Comparison of ENCODE assay signal across 10 cellular contexts in genomic region chr17:42704495-42705494, GRCh38. TPM values are rescaled to one million over a fixed set of nuclear protein-coding genes. Genes with fewer than 3 reads are reported as not detected.
DNase-seq lines count a peak whose midpoint lies in the region; ATAC-seq and TF ChIP-seq lines count a peak whose summit lies in the region.
"Had no signal": no experiment of that assay in that cellular context is flagged by ENCODE, and none has a peak within 500 bp of the region (broad histone marks: within the 10 kb centered on the region; RNA-seq: fewer than 3 reads in every experiment).

No MANE protein-coding gene starts in this region.

- intact Hi-C loops in ascending aorta (cut with DNase I) = no loop called here
- intact Hi-C loops in prostate gland (cut with DNase I) = no loop called here

- peaks cover 50% of the 10 kb centered on the region for H3K36me3 Mint-ChIP-seq in activated naive CD8-positive, alpha-beta T cell treated with anti-CD3 and anti-CD28 coated beads, Interleukin-2, amount 10 ng/mL, durations not matched to agents 7 days and 5 days

- TF ChIP-seq POLR2A in prostate gland (IDR thresholded peaks at IDR 0.05) = no peak

- H3K9me3 ChIP-seq in ascending aorta (no peaks in the 10 kb centered on the region), prostate gland (no peaks in the 10 kb centered on the region)

- TF ChIP-seq CTCF in ascending aorta (IDR thresholded peaks at IDR 0.05) = no peak
- no peak for TF ChIP-seq CTCF in prostate gland (IDR thresholded peaks at IDR 0.05)

- H3K4me3 ChIP-seq in ascending aorta (no peak overlapping the region), prostate gland (no peak overlapping the region)

- H3K27ac ChIP-seq in ascending aorta (no peak overlapping the region), prostate gland (no peak overlapping the region)

- ATAC-seq in GM18517 (IDR thresholded peaks at IDR 0.05; ENCODE audit: unreplicated experiment) (peak; percentile 62), GM19452 (IDR thresholded peaks at IDR 0.05; ENCODE audit: unreplicated experiment) (peak; percentile 63), HG03103 (IDR thresholded peaks at IDR 0.05; ENCODE audit: low read depth, unreplicated experiment) (peak; percentile 62)
- peak; percentile 62 for ATAC-seq in activated naive CD8-positive, alpha-beta T cell treated with anti-CD3 and anti-CD28 coated beads, Interleukin-2, amount 10 ng/mL, durations not matched to agents 7 days and 5 days (ENCODE audit: low read depth)

- H3K36me3 ChIP-seq in ascending aorta = peaks cover 92 to 96% of the 10 kb centered on the region in 2 donors
- peaks cover 19 to 38% of the 10 kb centered on the region in 2 donors for H3K36me3 ChIP-seq in prostate gland

- no peak for DNase-seq in activated naive CD8-positive, alpha-beta T cell treated with anti-CD3 and anti-CD28 coated beads, Interleukin-2, amount 10 ng/mL, durations not matched to agents 7 days and 5 days
- DNase-seq in iPS-NIHi11 (ENCODE audit: low spot score) = no peak
- DNase-seq in ascending aorta (ENCODE audit: low spot score in 2 of 2) = no peak
- DNase-seq in dedifferentiated amniotic fluid mesenchymal stem cell (ENCODE audit: extremely low spot score) = no peak
- DNase-seq in prostate gland (ENCODE audit: low spot score) = no peak

- H3K4me1 ChIP-seq in ascending aorta (no peaks in the 10 kb centered on the region), prostate gland (replicated peaks) (no peaks in the 10 kb centered on the region)

- H3K9me3 Mint-ChIP-seq in activated naive CD8-positive, alpha-beta T cell treated with anti-CD3 and anti-CD28 coated beads, Interleukin-2, amount 10 ng/mL, durations not matched to agents 7 days and 5 days = no peaks in the 10 kb centered on the region
- H3K9me3 Mint-ChIP-seq: mesothelial cell of epicardium had no signal

- H3K27ac Mint-ChIP-seq in activated naive CD8-positive, alpha-beta T cell treated with anti-CD3 and anti-CD28 coated beads, Interleukin-2, amount 10 ng/mL, durations not matched to agents 7 days and 5 days = no peak overlapping the region
- H3K27ac Mint-ChIP-seq: activated naive CD8-positive, alpha-beta T cell; mesothelial cell of epicardium had no signal

- 91% methylated on average over 13 of the region's 13 CpGs for WGBS in prostate gland

- peaks cover 17% of the 10 kb centered on the region for H3K4me1 Mint-ChIP-seq in activated naive CD8-positive, alpha-beta T cell treated with anti-CD3 and anti-CD28 coated beads, Interleukin-2, amount 10 ng/mL, durations not matched to agents 7 days and 5 days

- peak overlapping the region; percentile 1 for H3K4me3 Mint-ChIP-seq in activated naive CD8-positive, alpha-beta T cell treated with anti-CD3 and anti-CD28 coated beads, Interleukin-2, amount 10 ng/mL, durations not matched to agents 7 days and 5 days
- H3K4me3 Mint-ChIP-seq: activated naive CD8-positive, alpha-beta T cell; mesothelial cell of epicardium had no signal

- H3K27me3 Mint-ChIP-seq in activated naive CD8-positive, alpha-beta T cell treated with anti-CD3 and anti-CD28 coated beads, Interleukin-2, amount 10 ng/mL, durations not matched to agents 7 days and 5 days = no peaks in the 10 kb centered on the region
- H3K27me3 Mint-ChIP-seq: activated naive CD8-positive, alpha-beta T cell had no signal

- POLR2A ChIA-PET in activated naive CD8-positive, alpha-beta T cell treated with anti-CD3 and anti-CD28 coated beads, Interleukin-2, amount 10 ng/mL, durations not matched to agents 7 days and 5 days (lab: Charles Lee) = no interaction called here

- no peaks in the 10 kb centered on the region for H3K27me3 ChIP-seq in ascending aorta
- H3K27me3 ChIP-seq in prostate gland (replicated peaks; ENCODE audit: insufficient read depth) = no peaks in the 10 kb centered on the region

RNA-seq across cellular contexts. Expression of gene CNTNAP1, which starts 22.5 kb away (rescaled TPM):
- total RNA-seq in activated naive CD8-positive, alpha-beta T cell treated with anti-CD3 and anti-CD28 coated beads, Interleukin-2, amount 10 ng/mL, durations not matched to agents 7 days and 5 days = 1 to 10 TPM; 3.6 to 4.6 TPM
- total RNA-seq in ascending aorta = 10.5 TPM
- 1 to 10 TPM; 1.9 to 9.9 TPM for total RNA-seq in prostate gland

RNA-seq across cellular contexts. Expression of gene CCR10, which starts 23.2 kb away (rescaled TPM):
- under 1 TPM; 0.33 to 0.57 TPM for total RNA-seq in activated naive CD8-positive, alpha-beta T cell treated with anti-CD3 and anti-CD28 coated beads, Interleukin-2, amount 10 ng/mL, durations not matched to agents 7 days and 5 days
- total RNA-seq in ascending aorta = 91.2 TPM
- 1 to 10 TPM; 1.2 to 10.0 TPM for total RNA-seq in prostate gland

RNA-seq across cellular contexts. Expression of gene PLEKHH3, which starts 28.0 kb away (rescaled TPM):
- 1 to 10 TPM in 1 of 2 experiments, under 1 TPM in 1; 0.94 to 1.8 TPM for total RNA-seq in activated naive CD8-positive, alpha-beta T cell treated with anti-CD3 and anti-CD28 coated beads, Interleukin-2, amount 10 ng/mL, durations not matched to agents 7 days and 5 days
- total RNA-seq in ascending aorta (105 TPM), prostate gland (100 to 1,000 TPM in 1 of 2 donors, 10 to 100 TPM in 1; 87.4 to 102 TPM)

RNA-seq across cellular contexts. Expression of gene EZH1, which starts 40.0 kb away (rescaled TPM):
- total RNA-seq in activated naive CD8-positive, alpha-beta T cell treated with anti-CD3 and anti-CD28 coated beads, Interleukin-2, amount 10 ng/mL, durations not matched to agents 7 days and 5 days = 10 to 100 TPM; 83.1 to 98.4 TPM
- total RNA-seq in ascending aorta (169 TPM), prostate gland (10 to 100 TPM; 28.5 to 61.2 TPM)

RNA-seq across cellular contexts. Expression of gene TUBG2, which starts 45.7 kb away (rescaled TPM):
- 10 to 100 TPM; 17.0 to 19.2 TPM for total RNA-seq in activated naive CD8-positive, alpha-beta T cell treated with anti-CD3 and anti-CD28 coated beads, Interleukin-2, amount 10 ng/mL, durations not matched to agents 7 days and 5 days
- total RNA-seq in ascending aorta (73.1 TPM), prostate gland (10 to 100 TPM; 36.8 to 57.7 TPM)

Comparison
In these comparisons a context has a peak if more than half of its experiments do, and no peak if none do; other contexts are left out.
1. RNA of gene PLEKHH3, which starts 28.0 kb away (total RNA-seq): 105 TPM in ascending aorta (single experiment) and 87.4 to 102 TPM in prostate gland; 0.94 to 1.8 TPM in activated naive CD8-positive, alpha-beta T cell treated with anti-CD3 and anti-CD28 coated beads, Interleukin-2, amount 10 ng/mL, durations not matched to agents 7 days and 5 days; every median in the first group is over 10 times any median in the second.
2. Peak in every context shown above with its lines, with median percentiles within 50 percentile points of each other: ATAC-seq.